ENCODE assay signal across 7 cellular contexts in the genomic region with DNA sequence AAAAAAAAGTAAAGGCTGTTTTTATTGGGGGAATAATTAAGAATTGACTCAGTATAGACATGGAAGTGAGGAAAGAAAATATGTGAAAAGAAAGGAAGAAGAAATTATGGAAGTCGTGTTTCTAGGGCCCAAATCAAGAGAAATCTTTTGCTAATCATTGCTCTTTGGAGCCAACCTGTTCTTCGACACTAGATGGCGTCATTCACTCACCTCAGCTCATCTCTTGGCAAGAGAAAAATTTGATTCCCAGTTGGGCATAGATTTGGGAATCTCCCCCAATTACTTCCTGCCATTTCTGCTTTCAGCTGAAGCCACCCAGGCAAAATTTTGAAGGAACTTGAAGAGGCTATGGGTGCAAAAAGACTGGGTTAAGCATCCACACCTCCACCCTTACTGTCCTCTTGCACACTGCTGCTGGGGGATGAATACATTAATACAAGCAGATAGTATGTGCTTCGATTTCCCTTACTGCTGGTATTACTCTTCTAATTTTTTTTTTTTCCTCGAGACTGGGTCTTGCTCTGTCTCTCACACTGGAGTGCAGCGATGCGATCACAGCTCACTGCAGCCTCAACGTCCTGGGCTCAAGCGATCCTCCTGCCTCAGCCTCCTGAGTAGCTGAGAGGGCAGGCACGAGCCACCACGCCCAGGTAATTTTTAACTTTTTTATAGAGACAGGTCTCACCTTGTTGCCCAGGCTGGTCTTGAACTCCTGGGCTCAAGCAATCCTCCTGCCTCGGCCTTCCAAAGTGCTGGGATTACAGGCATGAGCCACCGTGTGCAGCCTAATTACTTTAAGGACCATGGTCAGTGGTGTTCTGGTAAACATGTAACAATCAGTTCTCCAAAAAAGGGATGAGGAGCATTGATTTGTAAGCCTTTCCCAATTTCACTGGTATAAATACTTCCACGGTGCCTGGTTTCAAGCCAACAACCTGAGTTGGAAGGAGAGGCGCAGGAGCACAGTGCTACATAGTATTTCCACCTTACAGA. TPM values are rescaled to one million over a fixed set of nuclear protein-coding genes. Genes with fewer than 3 reads are reported as not detected.
DNase-seq lines count a peak whose midpoint lies in the region; FAIRE-seq and TF ChIP-seq lines count a peak whose summit lies in the region.

No MANE protein-coding gene starts in this region.

- H3K36me3 ChIP-seq in liver (ENCODE audit: control insufficient read depth in 4 of 4, insufficient read depth in 3 of 4, low read depth in 1 of 4, low read length in 3 of 4): peaks cover 6 to 25% (median 23%) of the 10 kb centered on the region in 4 donors

- no peak for FAIRE-seq in H54 (lab: Jason Lieb, UNC)

- no peak overlapping the region for H3K27ac ChIP-seq in liver (ENCODE audit: low read depth in 1 of 2, low read length in 2 of 2)

- WGBS in liver: 72% methylated on average over 15 of the region's 15 CpGs

- H3K4me1 ChIP-seq in liver (ENCODE audit: control insufficient read depth in 4 of 4, insufficient read depth in 4 of 4, low read length in 3 of 4): no peaks in the 10 kb centered on the region

- TF ChIP-seq RAD21 in liver (IDR thresholded peaks at IDR 0.05): peak; percentile 82 to 89

- DNase-seq in DMS 273 treated with DMSO at 0.1 percent for 48 hours (lab: John Stamatoyannopoulos, UW) (peak; percentile 12), H54 (ENCODE audit: insufficient read length, low spot score) (peak; percentile 24), NCI-H82 (lab: John Stamatoyannopoulos, UW) (peak; percentile 61), cardiac fibroblast (ENCODE audit: low read depth in 2 of 2) (peak; percentile 70 to 72)
- DNase-seq in stimulated activated CD4-positive, alpha-beta T cell treated with anti-CD3 and anti-CD28 coated beads, Interleukin-4, amount 100 ng/mL, for 1 hour: no peak
- no peak for DNase-seq in activated CD4-positive, CD25-positive, alpha-beta regulatory T cell (lab: John Stamatoyannopoulos, UW)

- H3K9ac ChIP-seq in liver (ENCODE audit: low read depth in 1 of 2, low read length in 2 of 2): no peak overlapping the region

- no peak for TF ChIP-seq POLR2A in H54 (IDR thresholded peaks at IDR 0.05; ENCODE audit: low read depth, low read length)

- no peak overlapping the region for H3K4me3 ChIP-seq in cardiac fibroblast (replicated peaks in 1 of 2; ENCODE audit: low read depth in 2 of 2, low read length in 2 of 2)
- H3K4me3 ChIP-seq in liver (ENCODE audit: low read depth in 1 of 3, low read length in 3 of 3): no peak overlapping the region

- TF ChIP-seq CTCF in cardiac fibroblast (IDR thresholded peaks at IDR 0.05; ENCODE audit: low read depth, low read length) (peak; percentile 71), liver (IDR thresholded peaks at IDR 0.05; ENCODE audit: low read depth, low read length, missing input control) (peak; percentile 80)

- H3K27me3 ChIP-seq in liver (ENCODE audit: control insufficient read depth in 4 of 4, insufficient read depth in 4 of 4, low read length in 3 of 4): no peaks in the 10 kb centered on the region

- H3K9me3 ChIP-seq in liver (ENCODE audit: control insufficient read depth in 4 of 4, low read length in 3 of 4): no peaks in the 10 kb centered on the region

TF ChIP-seq in liver, 16 proteins besides CTCF, POLR2A, EP300 and RAD21:
- TF ChIP-seq, protein P1, sequence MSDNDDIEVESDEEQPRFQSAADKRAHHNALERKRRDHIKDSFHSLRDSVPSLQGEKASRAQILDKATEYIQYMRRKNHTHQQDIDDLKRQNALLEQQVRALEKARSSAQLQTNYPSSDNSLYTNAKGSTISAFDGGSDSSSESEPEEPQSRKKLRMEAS (IDR thresholded peaks at IDR 0.05): no peak
- TF ChIP-seq TAF1 (conservative IDR thresholded peaks at IDR 0.05): no peak
- TF ChIP-seq GABPA (IDR thresholded peaks at IDR 0.05 in 1 of 2, conservative IDR thresholded peaks at IDR 0.05 in 1 of 2): no peak
- TF ChIP-seq HNF4A (conservative IDR thresholded peaks at IDR 0.05): peak in 1 of 2 donors; percentile 14
- no peak for TF ChIP-seq FOXA2 (IDR thresholded peaks at IDR 0.05)

RNA-seq across cellular contexts. Expression of a gene that starts 13.5 kb away (rescaled TPM):
- total RNA-seq in liver: 10 to 100 TPM; 33.7 to 60.5 TPM
- polyA plus RNA-seq in liver: 10 to 100 TPM; 61.3 to 84.9 TPM

Comparison
In these comparisons a context has a peak if more than half of its experiments do, and no peak if none do; other contexts are left out.
1. DNase-seq: peak in DMS 273 treated with DMSO at 0.1 percent for 48 hours (single experiment), H54 (single experiment), NCI-H82 (single experiment) and cardiac fibroblast (2 of 2); none in stimulated activated CD4-positive, alpha-beta T cell treated with anti-CD3 and anti-CD28 coated beads, Interleukin-4, amount 100 ng/mL, for 1 hour (single experiment) and activated CD4-positive, CD25-positive, alpha-beta regulatory T cell (0 of 4).